In genomic region chr17:27245230-27245696, GRCh38 we compare ENCODE assay signal across 8 cellular contexts. TPM values are rescaled to one million over a fixed set of nuclear protein-coding genes. Genes with fewer than 3 reads are reported as not detected.
DNase-seq lines count a peak whose midpoint lies in the region; ATAC-seq and TF ChIP-seq lines count a peak whose summit lies in the region.

No MANE protein-coding gene starts in this region.

- no peaks in the 10 kb centered on the region for H3K36me3 Mint-ChIP-seq in activated B cell treated with CpG ODN at 0.5 μM for 24 hours (ENCODE audit: low read depth)

- peak; percentile 27 for TF ChIP-seq CTCF in activated B cell treated with CpG ODN at 0.5 μM for 24 hours (IDR thresholded peaks at IDR 0.05)

- no peak overlapping the region for H3K27ac Mint-ChIP-seq in activated B cell treated with CpG ODN at 0.5 μM for 24 hours

- H3K4me3 Mint-ChIP-seq in activated B cell treated with CpG ODN at 0.5 μM for 24 hours, result no peak overlapping the region

- intact Hi-C loops in activated B cell treated with CpG ODN at 0.5 μM for 24 hours (cut with micrococcal nuclease), result loop anchor here (1.0 to 2.0 kb wide), 5 partner anchors 48 to 356 kb away; no protein-coding TSS in a partner anchor

- H3K9me3 Mint-ChIP-seq in activated B cell treated with CpG ODN at 0.5 μM for 24 hours, result no peaks in the 10 kb centered on the region

- ATAC-seq in GM18861 (IDR thresholded peaks at IDR 0.05; ENCODE audit: unreplicated experiment), result peak; percentile 91
- ATAC-seq in HG03066 (IDR thresholded peaks at IDR 0.05; ENCODE audit: low read depth, unreplicated experiment), result peak; percentile 77
- peak; percentile 91 for ATAC-seq in activated B cell treated with CpG ODN at 0.5 μM for 24 hours (ENCODE audit: low read depth)

- DNase-seq in Ammon's horn (ENCODE audit: low spot score) (peak; percentile 94), NCI-H2196 treated with DMSO at 0.1 percent for 48 hours (lab: John Stamatoyannopoulos, UW; ENCODE audit: unreplicated experiment) (peak; percentile 83), activated B cell treated with CpG ODN at 0.5 μM for 24 hours (peak; percentile 36), medulla oblongata (ENCODE audit: extremely low spot score) (peak; percentile 93)
- peak; percentile 2 for DNase-seq in effector CD8-positive, alpha-beta T cell (lab: John Stamatoyannopoulos, UW)
- peak; percentile 19 to 30 (median 20) for DNase-seq in stimulated activated CD4-positive, alpha-beta T cell treated with anti-CD3 and anti-CD28 coated beads, TNF-alpha, amount 100 ng/mL, for 48 hours (ENCODE audit: low read depth in 3 of 3)

- no peaks in the 10 kb centered on the region for H3K27me3 Mint-ChIP-seq in activated B cell treated with CpG ODN at 0.5 μM for 24 hours

- peaks cover 28% of the 10 kb centered on the region for H3K4me1 Mint-ChIP-seq in activated B cell treated with CpG ODN at 0.5 μM for 24 hours

- CTCF ChIA-PET in activated B cell treated with CpG ODN at 0.5 μM for 24 hours (lab: Charles Lee), result interaction anchor here (0.5 to 4.0 kb wide), 18 partner anchors 8 to 560 kb away, joined by 3 to 51 read pairs (median 4); partner anchors contain the start of gene WSB1

- POLR2A ChIA-PET in activated B cell treated with CpG ODN at 0.5 μM for 24 hours (lab: Charles Lee), result interaction anchor here (0.6 to 1.7 kb wide), 5 partner anchors 49 to 354 kb away, joined by 3 to 18 read pairs (median 3); partner anchors contain the start of gene WSB1

RNA-seq across cellular contexts. Expression of gene WSB1, which starts 48.7 kb away (rescaled TPM):
- total RNA-seq in activated B cell treated with CpG ODN at 0.5 μM for 24 hours, result 115 and 125 TPM in 2 replicates

Comparison
In these comparisons a context has a peak if more than half of its experiments do, and no peak if none do; other contexts are left out.
1. Peak in every context shown above with its lines: DNase-seq and ATAC-seq.
2. DNase-seq: peak in every context shown above with its lines; median percentile 94 in Ammon's horn; 93 in medulla oblongata; 83 in NCI-H2196 treated with DMSO at 0.1 percent for 48 hours; 36 in activated B cell treated with CpG ODN at 0.5 μM for 24 hours; 20 in stimulated activated CD4-positive, alpha-beta T cell treated with anti-CD3 and anti-CD28 coated beads, TNF-alpha, amount 100 ng/mL, for 48 hours; 2 in effector CD8-positive, alpha-beta T cell.